Comparison of ENCODE assay signal across 7 cellular contexts in the genomic region with DNA sequence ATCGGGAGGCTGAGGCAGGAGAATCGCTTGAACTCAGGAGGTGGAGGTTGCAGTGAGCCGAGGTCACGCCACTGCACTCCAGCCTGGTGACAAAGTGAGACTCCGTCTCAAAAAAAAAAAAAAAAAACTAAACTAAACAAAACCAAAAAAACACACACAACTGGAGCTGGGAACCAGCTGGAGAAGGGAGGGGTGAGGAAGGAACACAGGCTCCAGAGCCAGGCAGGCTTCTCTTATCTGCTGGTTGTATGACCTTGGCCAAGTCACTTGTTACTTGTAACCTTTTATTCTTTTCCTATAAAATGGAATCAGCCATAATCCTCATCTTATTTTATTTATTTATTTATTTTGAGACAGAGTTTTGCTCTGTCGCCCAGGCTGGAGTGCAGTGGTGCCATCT. TPM values are rescaled to one million over a fixed set of nuclear protein-coding genes. Genes with fewer than 3 reads are reported as not detected.
DNase-seq lines count a peak whose midpoint lies in the region; ATAC-seq and TF ChIP-seq lines count a peak whose summit lies in the region.
"Not testable (repeated sequence)": the region's sequence is repeated elsewhere in the genome, so short reads cannot be mapped to it uniquely, and the experiment has no call there.

No MANE protein-coding gene starts in this region.

- peaks cover 50% of the 10 kb centered on the region for H3K36me3 Mint-ChIP-seq in activated naive CD4-positive, alpha-beta T cell treated with anti-CD3 and anti-CD28 coated beads, Interleukin-2, amount 10 ng/mL, durations not matched to agents 7 days and 5 days
- peaks cover 19% of the 10 kb centered on the region for H3K36me3 Mint-ChIP-seq in progenitor cell of endocrine pancreas (ENCODE audit: insufficient read depth)

- intact Hi-C loops in body of pancreas (cut with DNase I); testis (cut with DNase I; ENCODE audit: low total_unique reads): not testable (repeated sequence)

- WGBS in body of pancreas, 2 donors: 57 to 63% methylated on average over 6 of the region's 6 CpGs
- WGBS in testis, 2 donors: 60 to 85% methylated on average over 6 of the region's 6 CpGs

- not testable (repeated sequence) for H3K9me3 ChIP-seq in body of pancreas; osteoblast (ENCODE audit: low read depth, low read length); testis

- not testable (repeated sequence) for H4K20me1 ChIP-seq in osteoblast (ENCODE audit: insufficient read depth, low read length)

- H2AFZ ChIP-seq in osteoblast (ENCODE audit: low read length): not testable (repeated sequence)

- H3K36me3 ChIP-seq in body of pancreas (replicated peaks in 1 of 2; ENCODE audit: insufficient read depth in 1 of 2, low read depth in 2 of 2) (peaks cover 0 to 27% of the 10 kb centered on the region in 2 donors), osteoblast (ENCODE audit: insufficient read depth, low read length) (peaks cover 55% of the 10 kb centered on the region)
- H3K36me3 ChIP-seq in testis (ENCODE audit: low read depth, missing control alignments): not testable (repeated sequence)

- not testable (repeated sequence) for H3K4me2 ChIP-seq in osteoblast (ENCODE audit: insufficient read depth, low read length)

- not testable (repeated sequence) for H3K4me3 ChIP-seq in body of pancreas; osteoblast (ENCODE audit: insufficient read depth, low read length); testis

- not testable (repeated sequence) for H3K4me1 ChIP-seq in body of pancreas; osteoblast (ENCODE audit: insufficient read depth, low read length)
- H3K4me1 ChIP-seq in testis: peaks cover 32% of the 10 kb centered on the region

- peak; percentile 26 for ATAC-seq in body of pancreas

- CTCF ChIA-PET in activated naive CD4-positive, alpha-beta T cell treated with anti-CD3 and anti-CD28 coated beads, Interleukin-2, amount 10 ng/mL, durations not matched to agents 7 days and 5 days (lab: Charles Lee): interaction anchor here (0.6 kb wide), 1 partner anchor 76 kb away, joined by 4 read pairs; no protein-coding TSS in a partner anchor

- peak overlapping the region; percentile 33 for H3K27ac Mint-ChIP-seq in activated naive CD4-positive, alpha-beta T cell treated with anti-CD3 and anti-CD28 coated beads, Interleukin-2, amount 10 ng/mL, durations not matched to agents 7 days and 5 days
- peak overlapping the region; percentile 74 for H3K27ac Mint-ChIP-seq in progenitor cell of endocrine pancreas

- TF ChIP-seq CTCF in 22Rv1 (IDR thresholded peaks at IDR 0.05); body of pancreas (IDR thresholded peaks at IDR 0.05); osteoblast (IDR thresholded peaks at IDR 0.05; ENCODE audit: extremely low read depth, low read depth, low read length); progenitor cell of endocrine pancreas (IDR thresholded peaks at IDR 0.05; ENCODE audit: unreplicated experiment); testis (IDR thresholded peaks at IDR 0.05): not testable (repeated sequence)

- not testable (repeated sequence) for H3K79me2 ChIP-seq in osteoblast (ENCODE audit: insufficient read depth, low read length)

- TF ChIP-seq POLR2A in body of pancreas (IDR thresholded peaks at IDR 0.05); testis (IDR thresholded peaks at IDR 0.05): not testable (repeated sequence)

- DNase-seq in NCI-H2171 treated with DMSO at 0.1 percent for 48 hours (lab: John Stamatoyannopoulos, UW): peak; percentile 35
- DNase-seq in activated naive CD4-positive, alpha-beta T cell treated with anti-CD3 and anti-CD28 coated beads, Interleukin-2, amount 10 ng/mL, durations not matched to agents 7 days and 5 days; progenitor cell of endocrine pancreas (ENCODE audit: low spot score, unreplicated experiment): not testable (repeated sequence)
- peak in 3 of 4 donors; percentile 48 to 61 (median 53) for DNase-seq in body of pancreas
- peak; percentile 48 for DNase-seq in osteoblast (ENCODE audit: insufficient read length, low spot score, missing footprints)
- DNase-seq in testis: peak; percentile 71

- H3K4me3 Mint-ChIP-seq in activated naive CD4-positive, alpha-beta T cell treated with anti-CD3 and anti-CD28 coated beads, Interleukin-2, amount 10 ng/mL, durations not matched to agents 7 days and 5 days; progenitor cell of endocrine pancreas (ENCODE audit: low read depth): not testable (repeated sequence)

- H3K27me3 Mint-ChIP-seq in activated naive CD4-positive, alpha-beta T cell treated with anti-CD3 and anti-CD28 coated beads, Interleukin-2, amount 10 ng/mL, durations not matched to agents 7 days and 5 days; progenitor cell of endocrine pancreas: not testable (repeated sequence)

- H3K27ac ChIP-seq in 22Rv1: peak overlapping the region; percentile 48; the same call in 1 of the 2 replicates
- not testable (repeated sequence) for H3K27ac ChIP-seq in body of pancreas; osteoblast (ENCODE audit: low read depth, low read length); testis

- not testable (repeated sequence) for H3K4me1 Mint-ChIP-seq in activated naive CD4-positive, alpha-beta T cell treated with anti-CD3 and anti-CD28 coated beads, Interleukin-2, amount 10 ng/mL, durations not matched to agents 7 days and 5 days; progenitor cell of endocrine pancreas (ENCODE audit: low read depth)

- H3K9me3 Mint-ChIP-seq in activated naive CD4-positive, alpha-beta T cell treated with anti-CD3 and anti-CD28 coated beads, Interleukin-2, amount 10 ng/mL, durations not matched to agents 7 days and 5 days; progenitor cell of endocrine pancreas (ENCODE audit: low read depth): not testable (repeated sequence)

- not testable (repeated sequence) for H3K27me3 ChIP-seq in body of pancreas; osteoblast (ENCODE audit: insufficient read depth, low read length); testis

RNA-seq across cellular contexts. Expression of gene SH3GLB2, which starts 24.0 kb away (rescaled TPM):
- total RNA-seq in body of pancreas: 100 to 1,000 TPM; 104 to 108 TPM
- 37.3 and 38.6 TPM in 2 replicates for total RNA-seq in osteoblast
- total RNA-seq in progenitor cell of endocrine pancreas: 182 and 183 TPM in 2 replicates
- total RNA-seq in testis: 10 to 100 TPM; 88.8 to 92.2 TPM
- 62.3 TPM for polyA plus RNA-seq in testis (ENCODE audit: insufficient read depth, low read depth, low replicate concordance)

RNA-seq across cellular contexts. Expression of gene MIGA2, which starts 32.3 kb away (rescaled TPM):
- total RNA-seq in body of pancreas (10 to 100 TPM; 11.9 to 36.6 TPM), osteoblast (21.2 and 22.4 TPM in 2 replicates), progenitor cell of endocrine pancreas (42.6 and 45.4 TPM in 2 replicates), testis (10 to 100 TPM; 42.0 to 42.7 TPM)
- polyA plus RNA-seq in testis (ENCODE audit: insufficient read depth, low read depth, low replicate concordance): 22.9 TPM

RNA-seq across cellular contexts. Expression of gene NUP188, which starts 56.7 kb away (rescaled TPM):
- total RNA-seq in body of pancreas (10 to 100 TPM; 15.2 to 18.9 TPM), osteoblast (28.9 and 30.0 TPM in 2 replicates), progenitor cell of endocrine pancreas (68.3 and 74.8 TPM in 2 replicates), testis (100 to 1,000 TPM; 165 to 184 TPM)
- 241 TPM for polyA plus RNA-seq in testis (ENCODE audit: insufficient read depth, low read depth, low replicate concordance)

RNA-seq across cellular contexts. Expression of gene DOLK, which starts 56.8 kb away (rescaled TPM):
- total RNA-seq in body of pancreas (10 to 100 TPM in 1 of 2 donors, 1 to 10 TPM in 1; 8.0 to 12.2 TPM), osteoblast (28.6 and 29.5 TPM in 2 replicates), progenitor cell of endocrine pancreas (15.5 and 16.3 TPM in 2 replicates), testis (10 to 100 TPM; 26.4 to 29.4 TPM)
- 36.9 TPM for polyA plus RNA-seq in testis (ENCODE audit: insufficient read depth, low read depth, low replicate concordance)
